ENCODE assay signal across 20 cellular contexts in genomic region chr20:13533946-13534345, GRCh38.
"Had no signal": no experiment of that assay in that cellular context is flagged by ENCODE, and none has a peak within 500 bp of the region (broad histone marks: within the 10 kb centered on the region; RNA-seq: fewer than 3 reads in every experiment).

No MANE protein-coding gene starts in this region.

- ATAC-seq: activated CD8-positive, alpha-beta T cell treated with anti-CD3 and anti-CD28 coated beads, Interleukin-2, amount 10 ng/mL, durations not matched to agents 7 days and 5 days; gastrocnemius medialis; heart right ventricle; left colon had no signal

- H3K4me3 Mint-ChIP-seq: activated B cell treated with CpG ODN at 0.5 μM for 24 hours; activated CD4-positive, alpha-beta T cell treated with anti-CD3 and anti-CD28 coated beads, Interleukin-2, amount 10 ng/mL, durations not matched to agents 24 days and 14 days; activated CD8-positive, alpha-beta T cell treated with anti-CD3 and anti-CD28 coated beads, Interleukin-2, amount 10 ng/mL, durations not matched to agents 7 days and 5 days; naive B cell had no signal

- H3K9me3 ChIP-seq: gastrocnemius medialis, heart right ventricle, suprapubic skin had no signal

- DNase-seq: activated B cell treated with CpG ODN at 0.5 μM for 24 hours; activated CD4-positive, alpha-beta T cell treated with anti-CD3 and anti-CD28 coated beads, Interleukin-2, amount 10 ng/mL, durations not matched to agents 24 days and 14 days; activated CD8-positive, alpha-beta memory T cell treated with anti-CD3 and anti-CD28 coated beads, Interleukin-2, amount 50 U/mL, for 48 hours; activated CD8-positive, alpha-beta T cell treated with anti-CD3 and anti-CD28 coated beads, Interleukin-2, amount 10 ng/mL, durations not matched to agents 7 days and 5 days; activated naive CD4-positive, alpha-beta T cell treated with Interleukin-2 at 50 U/mL for 16 hours; aorta; dorsolateral prefrontal cortex; erythroblast; gastrocnemius medialis; heart right ventricle; left colon; naive B cell; stimulated activated CD4-positive, alpha-beta T cell treated with anti-CD3 and anti-CD28 coated beads, Interleukin-4, amount 100 ng/mL, for 24 hours; stimulated activated naive CD4-positive, alpha-beta T cell treated with Interleukin-2 at 50 U/mL for 16 hours; T-helper 2 cell; trophoblast cell had no signal

- H3K27me3 ChIP-seq: dorsolateral prefrontal cortex, gastrocnemius medialis, heart right ventricle, suprapubic skin had no signal

- H2AFZ ChIP-seq: parathyroid adenoma had no signal

- H3K27ac ChIP-seq: dorsolateral prefrontal cortex, gastrocnemius medialis, heart right ventricle, parathyroid adenoma, skin epidermis, suprapubic skin had no signal

- H3K36me3 ChIP-seq: gastrocnemius medialis, suprapubic skin had no signal

- H3K4me1 Mint-ChIP-seq: activated B cell treated with CpG ODN at 0.5 μM for 24 hours; activated CD4-positive, alpha-beta T cell treated with anti-CD3 and anti-CD28 coated beads, Interleukin-2, amount 10 ng/mL, durations not matched to agents 24 days and 14 days; naive B cell had no signal

- H3K27ac Mint-ChIP-seq: activated B cell treated with CpG ODN at 0.5 μM for 24 hours; activated CD4-positive, alpha-beta T cell treated with anti-CD3 and anti-CD28 coated beads, Interleukin-2, amount 10 ng/mL, durations not matched to agents 24 days and 14 days; activated CD8-positive, alpha-beta T cell treated with anti-CD3 and anti-CD28 coated beads, Interleukin-2, amount 10 ng/mL, durations not matched to agents 7 days and 5 days had no signal

- H3K4me3 ChIP-seq: dorsolateral prefrontal cortex, gastrocnemius medialis, heart right ventricle, lung, skin epidermis, suprapubic skin had no signal

- H3K27me3 Mint-ChIP-seq: activated B cell treated with CpG ODN at 0.5 μM for 24 hours; activated CD4-positive, alpha-beta T cell treated with anti-CD3 and anti-CD28 coated beads, Interleukin-2, amount 10 ng/mL, durations not matched to agents 24 days and 14 days; naive B cell had no signal

- H3K9me3 Mint-ChIP-seq: activated B cell treated with CpG ODN at 0.5 μM for 24 hours; activated CD4-positive, alpha-beta T cell treated with anti-CD3 and anti-CD28 coated beads, Interleukin-2, amount 10 ng/mL, durations not matched to agents 24 days and 14 days; naive B cell had no signal

- H3K9ac ChIP-seq: parathyroid adenoma had no signal

- H3K4me1 ChIP-seq: gastrocnemius medialis, heart right ventricle, parathyroid adenoma, suprapubic skin had no signal
